Comparison of ENCODE assay signal across 15 cellular contexts in genomic region chr21:32735524-32735923, GRCh38.
"Had no signal": no experiment of that assay in that cellular context is flagged by ENCODE, and none has a peak within 500 bp of the region (broad histone marks: within the 10 kb centered on the region; RNA-seq: fewer than 3 reads in every experiment).

No MANE protein-coding gene starts in this region.

- H3K27ac Mint-ChIP-seq: nephron progenitor cell had no signal

- DNase-seq: activated CD8-positive, alpha-beta memory T cell treated with anti-CD3 and anti-CD28 coated beads for 24 hours; activated gamma-delta T cell treated with Interleukin-2 at 50 U/mL for 16 hours; body of pancreas; central memory CD4-positive, alpha-beta T cell; effector CD4-positive, alpha-beta T cell; foreskin melanocyte; heart right ventricle; left lung; nephron progenitor cell; psoas muscle; right lobe of liver; substantia nigra; T-helper 1 cell; transverse colon had no signal

- H3K4me1 Mint-ChIP-seq: nephron progenitor cell had no signal

- ATAC-seq: body of pancreas, heart right ventricle, left lung, psoas muscle, right lobe of liver, Right ventricle myocardium inferior had no signal

- H3K9me3 Mint-ChIP-seq: nephron progenitor cell had no signal

- H3K4me3 Mint-ChIP-seq: nephron progenitor cell had no signal
